Comparison of ENCODE assay signal across 8 cellular contexts in genomic region chr13:26062853-26063444, GRCh38. TPM values are rescaled to one million over a fixed set of nuclear protein-coding genes. Genes with fewer than 3 reads are reported as not detected.
A peak's percentile ranks its signal among the peaks of the same experiment; 100 is the strongest.
DNase-seq lines count a peak whose midpoint lies in the region; ATAC-seq and TF ChIP-seq lines count a peak whose summit lies in the region.

No MANE protein-coding gene starts in this region.

- intact Hi-C loops in dorsolateral prefrontal cortex (cut with DNase I), result loop anchor here (5.0 kb wide), 1 partner anchor 491 kb away; no protein-coding TSS in a partner anchor

- no peaks in the 10 kb centered on the region for H3K36me3 Mint-ChIP-seq in activated CD8-positive, alpha-beta memory T cell treated with anti-CD3 and anti-CD28 coated beads, Interleukin-2, amount 10 ng/mL, durations not matched to agents 7 days and 5 days

- no peak overlapping the region for H3K4me2 ChIP-seq in SU-DHL-6 (ENCODE audit: low read depth, low read length, poor library complexity, severe bottlenecking)

- H3K27me3 Mint-ChIP-seq in activated CD8-positive, alpha-beta memory T cell treated with anti-CD3 and anti-CD28 coated beads, Interleukin-2, amount 10 ng/mL, durations not matched to agents 7 days and 5 days, result peaks cover 35% of the 10 kb centered on the region

- no peak overlapping the region for H3K27ac Mint-ChIP-seq in activated CD8-positive, alpha-beta memory T cell treated with anti-CD3 and anti-CD28 coated beads, Interleukin-2, amount 10 ng/mL, durations not matched to agents 7 days and 5 days

- H3K27ac ChIP-seq in SU-DHL-6 (ENCODE audit: low read depth, low read length) (no peak overlapping the region), dorsolateral prefrontal cortex (peak overlapping the region in 28 of 59 donors; percentile 2 to 76 (median 38))

- H3K9ac ChIP-seq in SU-DHL-6 (ENCODE audit: low read length), result no peak overlapping the region

- peak; percentile 52 for DNase-seq in activated CD8-positive, alpha-beta memory T cell treated with anti-CD3 and anti-CD28 coated beads, Interleukin-2, amount 10 ng/mL, durations not matched to agents 7 days and 5 days
- DNase-seq in activated CD8-positive, alpha-beta memory T cell treated with anti-CD3 and anti-CD28 coated beads for 24 hours, result no peak
- DNase-seq in MV-4-11 (lab: John Stamatoyannopoulos, UW), result peak; percentile 43
- peak in 4 of 10 donors; percentile 35 to 69 (median 58) for DNase-seq in dorsolateral prefrontal cortex
- peak; percentile 92 for DNase-seq in medulla oblongata (ENCODE audit: extremely low spot score)

- H2AFZ ChIP-seq in SU-DHL-6 (ENCODE audit: low read depth, low read length, severe bottlenecking), result no peak overlapping the region

- no peaks in the 10 kb centered on the region for H3K9me3 ChIP-seq in SU-DHL-6 (ENCODE audit: insufficient read depth, low read length)

- no peaks in the 10 kb centered on the region for H3K9me3 Mint-ChIP-seq in activated CD8-positive, alpha-beta memory T cell treated with anti-CD3 and anti-CD28 coated beads, Interleukin-2, amount 10 ng/mL, durations not matched to agents 7 days and 5 days (ENCODE audit: low read depth)

- TF ChIP-seq CTCF in SU-DHL-6 (IDR thresholded peaks at IDR 0.05; ENCODE audit: insufficient read depth, low read length, poor library complexity, severe bottlenecking), result peak; percentile 38
- TF ChIP-seq CTCF in dorsolateral prefrontal cortex (IDR thresholded peaks at IDR 0.05 in 54 of 56, conservative IDR thresholded peaks at IDR 0.05 in 2 of 56; ENCODE audit: low read depth in 1 of 56, partially characterized antibody in 56 of 56), result peak; percentile 57 to 86 (median 77)

- H3K4me3 Mint-ChIP-seq in activated CD8-positive, alpha-beta memory T cell treated with anti-CD3 and anti-CD28 coated beads, Interleukin-2, amount 10 ng/mL, durations not matched to agents 7 days and 5 days, result no peak overlapping the region

- H3K9me2 ChIP-seq in SU-DHL-6 (replicated peaks; ENCODE audit: insufficient read depth, low read length), result no peaks in the 10 kb centered on the region

- no peaks in the 10 kb centered on the region for H3K36me3 ChIP-seq in SU-DHL-6 (ENCODE audit: low read length)

- H3K27me3 ChIP-seq in SU-DHL-6 (ENCODE audit: low read length) (no peaks in the 10 kb centered on the region), dorsolateral prefrontal cortex (peaks cover 0 to 7% (median 0%) of the 10 kb centered on the region in 45 donors)

- no peaks in the 10 kb centered on the region for H3K79me2 ChIP-seq in SU-DHL-6 (ENCODE audit: insufficient read depth, low read length)

- ATAC-seq in activated CD8-positive, alpha-beta memory T cell treated with anti-CD3 and anti-CD28 coated beads, Interleukin-2, amount 10 ng/mL, durations not matched to agents 7 days and 5 days, result peak; percentile 39
- ATAC-seq in GM19467 (IDR thresholded peaks at IDR 0.05; ENCODE audit: unreplicated experiment) (no peak), GM19324 (IDR thresholded peaks at IDR 0.05; ENCODE audit: low FRiP score, unreplicated experiment) (no peak)

- H3K4me3 ChIP-seq in SU-DHL-6 (ENCODE audit: insufficient read depth, low read length, poor library complexity, severe bottlenecking) (no peak overlapping the region), dorsolateral prefrontal cortex (no peak overlapping the region)

- no peaks in the 10 kb centered on the region for H3F3A ChIP-seq in SU-DHL-6 (ENCODE audit: insufficient read depth)

- CTCF ChIA-PET in activated CD8-positive, alpha-beta memory T cell treated with anti-CD3 and anti-CD28 coated beads, Interleukin-2, amount 10 ng/mL, durations not matched to agents 7 days and 5 days (lab: Charles Lee), result interaction anchor here (0.5 to 1.2 kb wide), 2 partner anchors 233 to 756 kb away, joined by 3 read pairs; no protein-coding TSS in a partner anchor

- peaks cover 7% of the 10 kb centered on the region for H3K4me1 Mint-ChIP-seq in activated CD8-positive, alpha-beta memory T cell treated with anti-CD3 and anti-CD28 coated beads, Interleukin-2, amount 10 ng/mL, durations not matched to agents 7 days and 5 days

- H4K20me1 ChIP-seq in SU-DHL-6 (ENCODE audit: low read depth, low read length), result no peaks in the 10 kb centered on the region

RNA-seq across cellular contexts. Expression of gene SHISA2, which starts 11.1 kb away (rescaled TPM):
- total RNA-seq in activated CD8-positive, alpha-beta memory T cell treated with anti-CD3 and anti-CD28 coated beads, Interleukin-2, amount 10 ng/mL, durations not matched to agents 7 days and 5 days, result under 1 TPM in 1 of 2 experiments, not detected in 1; 0.19 TPM
- total RNA-seq in dorsolateral prefrontal cortex, result 1 to 10 TPM in 89 of 120 experiments, under 1 TPM in 31; 0.18 to 7.1 (median 1.4) TPM
